1 cellular context compared by ENCODE assay signal in genomic region chr12:6341439-6342139, GRCh38.
TF ChIP-seq lines count a peak whose summit lies in the region.

Gene TNFRSF1A (minus strand): TSS chr12:6342076. CDS start chr12:6341814, 262 bp downstream.

TF ChIP-seq in HepG2, 621 proteins besides CTCF, POLR2A, EP300 and RAD21 (continued from another document and continues in another):
- TF ChIP-seq LRRFIP1 (CRISPR knock-in tag; conservative IDR thresholded peaks at IDR 0.05): no peak
- no peak for TF ChIP-seq HIVEP1 (CRISPR knock-in tag; IDR thresholded peaks at IDR 0.05)
- TF ChIP-seq ATAD3A (CRISPR knock-in tag; IDR thresholded peaks at IDR 0.05): 0 out of 2 replicates have a peak, but pooled peaks have one; percentile 42
- no peak for TF ChIP-seq MAFF (IDR thresholded peaks at IDR 0.05; ENCODE audit: low read depth, low read length)
- TF ChIP-seq ZNF619 (CRISPR knock-in tag; IDR thresholded peaks at IDR 0.05): no peak
- TF ChIP-seq HMG20A (CRISPR knock-in tag; IDR thresholded peaks at IDR 0.05; ENCODE audit: borderline replicate concordance): no peak
- TF ChIP-seq ZNF460 (CRISPR knock-in tag; IDR thresholded peaks at IDR 0.05; ENCODE audit: borderline replicate concordance): no peak
- TF ChIP-seq ZBTB14 (CRISPR knock-in tag; IDR thresholded peaks at IDR 0.05): no peak
- TF ChIP-seq ZNF609 (CRISPR knock-in tag; IDR thresholded peaks at IDR 0.05; ENCODE audit: borderline replicate concordance): no peak
- no peak for TF ChIP-seq TRIM24 (CRISPR knock-in tag; IDR thresholded peaks at IDR 0.05)
- no peak for TF ChIP-seq NFE2L2 (IDR thresholded peaks at IDR 0.05; ENCODE audit: low read length)
- TF ChIP-seq MBNL3 (CRISPR knock-in tag; conservative IDR thresholded peaks at IDR 0.05): no peak
- peak; percentile 67; the same call in 1 of the 2 replicates for TF ChIP-seq ZNF780A (CRISPR knock-in tag; IDR thresholded peaks at IDR 0.05)
- TF ChIP-seq NFATC3 (CRISPR knock-in tag; IDR thresholded peaks at IDR 0.05): no peak
- no peak for TF ChIP-seq GTF2F1 (IDR thresholded peaks at IDR 0.05; ENCODE audit: low read length)
- no peak for TF ChIP-seq ZNF777 (CRISPR knock-in tag; IDR thresholded peaks at IDR 0.05)
- TF ChIP-seq ZNF414 (CRISPR knock-in tag; IDR thresholded peaks at IDR 0.05): no peak; the same call in 1 of the 2 replicates
- TF ChIP-seq ARID5B (CRISPR knock-in tag; IDR thresholded peaks at IDR 0.05): peak; percentile 43; the same call in 1 of the 2 replicates
- TF ChIP-seq FOSL1 (CRISPR knock-in tag; IDR thresholded peaks at IDR 0.05; ENCODE audit: borderline replicate concordance): no peak
- TF ChIP-seq ZNF30 (CRISPR knock-in tag; IDR thresholded peaks at IDR 0.05): no peak
- no peak for TF ChIP-seq PRPF4 (IDR thresholded peaks at IDR 0.05; ENCODE audit: low read depth, low read length, poor library complexity, severe bottlenecking)
- peak; percentile 84 for TF ChIP-seq ARID4A (CRISPR knock-in tag; IDR thresholded peaks at IDR 0.05; ENCODE audit: borderline replicate concordance)
- peak; percentile 58; the same call in 1 of the 2 replicates for TF ChIP-seq HOXA9 (CRISPR knock-in tag; IDR thresholded peaks at IDR 0.05; ENCODE audit: borderline replicate concordance)
- TF ChIP-seq FOXP1 (IDR thresholded peaks at IDR 0.05): no peak
- TF ChIP-seq FOXP1 (CRISPR knock-in tag; IDR thresholded peaks at IDR 0.05): no peak
- no peak for TF ChIP-seq ATM (IDR thresholded peaks at IDR 0.05; ENCODE audit: borderline replicate concordance)
- no peak for TF ChIP-seq DZIP1 (CRISPR knock-in tag; IDR thresholded peaks at IDR 0.05)
- no peak for TF ChIP-seq SMARCE1 (IDR thresholded peaks at IDR 0.05; ENCODE audit: borderline replicate concordance)
- no peak for TF ChIP-seq TBL1XR1 (IDR thresholded peaks at IDR 0.05; ENCODE audit: borderline replicate concordance, low read length, partially characterized antibody)
- no peak for TF ChIP-seq IRX3 (CRISPR knock-in tag; IDR thresholded peaks at IDR 0.05; ENCODE audit: borderline replicate concordance, low read depth)
- TF ChIP-seq TMF1 (CRISPR knock-in tag; IDR thresholded peaks at IDR 0.05; ENCODE audit: low read depth): no peak
- TF ChIP-seq ZNF562 (CRISPR knock-in tag; IDR thresholded peaks at IDR 0.05; ENCODE audit: borderline replicate concordance): no peak
- TF ChIP-seq ZXDC (CRISPR knock-in tag; IDR thresholded peaks at IDR 0.05): no peak
- TF ChIP-seq ZC3H4 (CRISPR knock-in tag; IDR thresholded peaks at IDR 0.05; ENCODE audit: borderline replicate concordance): no peak
- TF ChIP-seq ZNF776 (CRISPR knock-in tag; IDR thresholded peaks at IDR 0.05): no peak
- no peak for TF ChIP-seq EZH2 (conservative IDR thresholded peaks at IDR 0.05; ENCODE audit: low read depth, low read length)
- TF ChIP-seq THAP11 (CRISPR knock-in tag; IDR thresholded peaks at IDR 0.05): peak; percentile 57; the same call in 1 of the 2 replicates
